ENCODE assay signal across 9 cellular contexts in genomic region chr16:89864421-89864820, GRCh38. TPM values are rescaled to one million over a fixed set of nuclear protein-coding genes. Genes with fewer than 3 reads are reported as not detected.
DNase-seq lines count a peak whose midpoint lies in the region; ATAC-seq, FAIRE-seq and TF ChIP-seq lines count a peak whose summit lies in the region.
"Had no signal": no experiment of that assay in that cellular context is flagged by ENCODE, and none has a peak within 500 bp of the region (broad histone marks: within the 10 kb centered on the region; RNA-seq: fewer than 3 reads in every experiment).

No MANE protein-coding gene starts in this region.

- H3K36me3 ChIP-seq in heart left ventricle (no peaks in the 10 kb centered on the region), kidney (ENCODE audit: control insufficient read depth in 1 of 2, insufficient read depth in 2 of 2, low read length in 2 of 2) (no peaks in the 10 kb centered on the region)

- no peaks in the 10 kb centered on the region for H3K36me3 Mint-ChIP-seq in activated B cell treated with CpG ODN at 0.5 μM for 24 hours (ENCODE audit: low read depth)
- H3K36me3 Mint-ChIP-seq in type B pancreatic cell: peaks cover 8% of the 10 kb centered on the region

- TF ChIP-seq CTCF in heart left ventricle (IDR thresholded peaks at IDR 0.05): no peak
- TF ChIP-seq CTCF in activated B cell treated with CpG ODN at 0.5 μM for 24 hours (IDR thresholded peaks at IDR 0.05): no peak
- TF ChIP-seq CTCF in kidney (IDR thresholded peaks at IDR 0.05; ENCODE audit: borderline replicate concordance, extremely low read depth, insufficient read depth): no peak
- no peak for TF ChIP-seq CTCF in type B pancreatic cell (conservative IDR thresholded peaks at IDR 0.05)

- peak overlapping the region in 1 of 2 donors; percentile 5 for H3K9ac ChIP-seq in kidney (ENCODE audit: low read length in 2 of 2)

- peak in 1 of 5 donors; percentile 9 for DNase-seq in heart left ventricle
- no peak for DNase-seq in Right ventricle myocardium superior
- DNase-seq in activated B cell treated with CpG ODN at 0.5 μM for 24 hours: no peak
- DNase-seq in kidney: no peak
- no peak for DNase-seq in type B pancreatic cell (ENCODE audit: extremely low spot score, unreplicated experiment)
- DNase-seq in NCI-H69 (lab: John Stamatoyannopoulos, UW): no peak
- DNase-seq in iPS-NIHi11 (ENCODE audit: low spot score): no peak
- DNase-seq: NCI-H1694 treated with DMSO at 0.1 percent for 48 hours had no signal

- H3K27ac Mint-ChIP-seq in activated B cell treated with CpG ODN at 0.5 μM for 24 hours (peak overlapping the region; percentile 75), type B pancreatic cell (peak overlapping the region; percentile 94)

- H3K27me3 Mint-ChIP-seq in activated B cell treated with CpG ODN at 0.5 μM for 24 hours (peaks cover 2% of the 10 kb centered on the region), type B pancreatic cell (no peaks in the 10 kb centered on the region)

- CTCF ChIA-PET in activated B cell treated with CpG ODN at 0.5 μM for 24 hours (lab: Charles Lee): interaction anchor here (1.5 kb wide), 1 partner anchor 159 kb away, joined by 8 read pairs; no protein-coding TSS in a partner anchor

- TF ChIP-seq POLR2A in heart left ventricle (IDR thresholded peaks at IDR 0.05): no peak

- no peak for ATAC-seq in heart left ventricle
- ATAC-seq in Right ventricle myocardium superior (ENCODE audit: poor library complexity): no peak
- ATAC-seq in activated B cell treated with CpG ODN at 0.5 μM for 24 hours (ENCODE audit: low read depth): no peak
- ATAC-seq in GM21737 (IDR thresholded peaks at IDR 0.05; ENCODE audit: unreplicated experiment): no peak

- POLR2A ChIA-PET in activated B cell treated with CpG ODN at 0.5 μM for 24 hours (lab: Charles Lee): interaction anchor here (0.6 to 6.0 kb wide), 2 partner anchors 9 to 85 kb away, joined by 3 to 51 read pairs; partner anchors contain the start of gene TCF25

- intact Hi-C loops in heart left ventricle (cut with DNase I) (loop anchor here in 9 of 10 donors (5.0 to 10.0 kb wide), 7 partner anchors 47 to 162 kb away; partner anchors contain the start of genes SPATA2L (in 2 of the 9) and FANCA (in 1 of the 9)), Right ventricle myocardium superior (cut with DNase I) (loop anchor here (5.0 to 10.0 kb wide), 2 partner anchors 112 to 160 kb away; partner anchors contain the start of gene SPATA2L), activated B cell treated with CpG ODN at 0.5 μM for 24 hours (cut with micrococcal nuclease) (loop anchor here (1.0 kb wide), 1 partner anchor 9 kb away; the partner anchor contains the start of gene TCF25), kidney (cut with DNase I) (loop anchor here (10.0 kb wide), 1 partner anchor 160 kb away; the partner anchor contains the start of gene SPATA2L)

- H3K4me3 ChIP-seq in heart left ventricle: peak overlapping the region in 3 of 12 donors; percentile 1 to 28 (median 14)
- H3K4me3 ChIP-seq in kidney (ENCODE audit: low read length in 2 of 2): no peak overlapping the region

- 54 to 74% (median 60%) methylated on average over 9 of the region's 9 CpGs for WGBS in heart left ventricle, 4 donors

- no peak overlapping the region for H3K4me3 Mint-ChIP-seq in activated B cell treated with CpG ODN at 0.5 μM for 24 hours
- H3K4me3 Mint-ChIP-seq in type B pancreatic cell: no peak overlapping the region

- H3K9me3 ChIP-seq in heart left ventricle (peaks cover 0 to 10% (median 6%) of the 10 kb centered on the region in 12 donors), kidney (ENCODE audit: control insufficient read depth in 1 of 2, low read length in 2 of 2) (peaks cover 0 to 7% of the 10 kb centered on the region in 2 donors)

- no peak for FAIRE-seq in kidney (lab: Jason Lieb, UNC)

- no peaks in the 10 kb centered on the region for H3K9me3 Mint-ChIP-seq in activated B cell treated with CpG ODN at 0.5 μM for 24 hours
- no peaks in the 10 kb centered on the region for H3K9me3 Mint-ChIP-seq in type B pancreatic cell

- H3K4me1 Mint-ChIP-seq in activated B cell treated with CpG ODN at 0.5 μM for 24 hours (peaks cover 25% of the 10 kb centered on the region), type B pancreatic cell (ENCODE audit: unreplicated experiment) (peaks cover 14% of the 10 kb centered on the region)

- no peaks in the 10 kb centered on the region for H3K27me3 ChIP-seq in heart left ventricle

- H3K27ac ChIP-seq in heart left ventricle: peak overlapping the region; percentile 48 to 92 (median 77)
- peak overlapping the region; percentile 25 to 35 for H3K27ac ChIP-seq in kidney (ENCODE audit: low read depth in 2 of 2, low read length in 2 of 2)

- peaks cover 0 to 35% (median 14%) of the 10 kb centered on the region in 12 donors for H3K4me1 ChIP-seq in heart left ventricle
- peaks cover 4% of the 10 kb centered on the region in 2 donors for H3K4me1 ChIP-seq in kidney (ENCODE audit: control insufficient read depth in 1 of 2, insufficient read depth in 1 of 2, low read depth in 1 of 2, low read length in 2 of 2)

RNA-seq across cellular contexts. Expression of gene TCF25, which starts 9.0 kb away (rescaled TPM):
- total RNA-seq in heart left ventricle: 100 to 1,000 TPM in 5 of 9 donors, 10 to 100 TPM in 4; 75.8 to 115 (median 101) TPM
- polyA plus RNA-seq in heart left ventricle: 10 to 100 TPM; 52.5 to 96.4 TPM
- total RNA-seq in Right ventricle myocardium superior: 83.2 TPM
- total RNA-seq in activated B cell treated with CpG ODN at 0.5 μM for 24 hours: 256 and 273 TPM in 2 replicates
- total RNA-seq in kidney: 209 TPM
- polyA plus RNA-seq in kidney (ENCODE audit: insufficient read depth, low read depth, low replicate concordance): 157 TPM
- total RNA-seq in type B pancreatic cell (ENCODE audit: low replicate concordance): 170 and 184 TPM in 2 replicates

RNA-seq across cellular contexts. Expression of gene SPIRE2, which starts 36.1 kb away (rescaled TPM):
- total RNA-seq in heart left ventricle: 1 to 10 TPM in 6 of 9 donors, under 1 TPM in 3; 0.31 to 2.3 (median 1.3) TPM
- under 1 TPM; 0.53 to 0.55 TPM for polyA plus RNA-seq in heart left ventricle
- total RNA-seq in Right ventricle myocardium superior: 1.2 TPM
- total RNA-seq in activated B cell treated with CpG ODN at 0.5 μM for 24 hours: 0.46 and 1.2 TPM in 2 replicates
- total RNA-seq in kidney: 6.5 TPM
- 2.9 TPM for polyA plus RNA-seq in kidney (ENCODE audit: insufficient read depth, low read depth, low replicate concordance)
- 17.1 and 18.6 TPM in 2 replicates for total RNA-seq in type B pancreatic cell (ENCODE audit: low replicate concordance)

RNA-seq across cellular contexts. Expression of gene FANCA, which starts 48.0 kb away (rescaled TPM):
- total RNA-seq in heart left ventricle: 10 to 100 TPM in 1 of 9 donors, 1 to 10 TPM in 4, under 1 TPM in 4; 0.50 to 10.1 (median 1.0) TPM
- polyA plus RNA-seq in heart left ventricle: 1 to 10 TPM; 1.1 to 4.0 TPM
- total RNA-seq in Right ventricle myocardium superior: 1.9 TPM
- 27.7 and 33.7 TPM in 2 replicates for total RNA-seq in activated B cell treated with CpG ODN at 0.5 μM for 24 hours
- total RNA-seq in kidney: 8.9 TPM
- 2.2 TPM for polyA plus RNA-seq in kidney (ENCODE audit: insufficient read depth, low read depth, low replicate concordance)
- 21.9 and 73.3 TPM in 2 replicates for total RNA-seq in type B pancreatic cell (ENCODE audit: low replicate concordance)

RNA-seq across cellular contexts. Expression of gene MC1R, which starts 54.2 kb away (rescaled TPM):
- 1 to 10 TPM in 6 of 9 donors, under 1 TPM in 3; 0.42 to 2.1 (median 1.3) TPM for total RNA-seq in heart left ventricle
- polyA plus RNA-seq in heart left ventricle: 1 to 10 TPM; 1.4 to 1.6 TPM
- 1.1 TPM for total RNA-seq in Right ventricle myocardium superior
- 4.8 and 6.8 TPM in 2 replicates for total RNA-seq in activated B cell treated with CpG ODN at 0.5 μM for 24 hours
- 13.5 TPM for total RNA-seq in kidney
- 2.1 TPM for polyA plus RNA-seq in kidney (ENCODE audit: insufficient read depth, low read depth, low replicate concordance)
- total RNA-seq in type B pancreatic cell (ENCODE audit: low replicate concordance): 3.6 and 3.8 TPM in 2 replicates

RNA-seq across cellular contexts. Expression of gene TUBB3, which starts 58.7 kb away (rescaled TPM):
- 10 to 100 TPM in 2 of 9 donors, 1 to 10 TPM in 7; 1.2 to 18.1 (median 4.1) TPM for total RNA-seq in heart left ventricle
- 1 to 10 TPM in 1 of 2 donors, under 1 TPM in 1; 0.19 to 9.1 TPM for polyA plus RNA-seq in heart left ventricle
- 1.8 TPM for total RNA-seq in Right ventricle myocardium superior
- 0.33 and 0.42 TPM in 2 replicates for total RNA-seq in activated B cell treated with CpG ODN at 0.5 μM for 24 hours
- 35.0 TPM for total RNA-seq in kidney
- polyA plus RNA-seq in kidney (ENCODE audit: insufficient read depth, low read depth, low replicate concordance): 3.4 TPM
- total RNA-seq in type B pancreatic cell (ENCODE audit: low replicate concordance): 62.0 and 91.4 TPM in 2 replicates
